ENCODE assay signal across 8 cellular contexts in the genomic region with DNA sequence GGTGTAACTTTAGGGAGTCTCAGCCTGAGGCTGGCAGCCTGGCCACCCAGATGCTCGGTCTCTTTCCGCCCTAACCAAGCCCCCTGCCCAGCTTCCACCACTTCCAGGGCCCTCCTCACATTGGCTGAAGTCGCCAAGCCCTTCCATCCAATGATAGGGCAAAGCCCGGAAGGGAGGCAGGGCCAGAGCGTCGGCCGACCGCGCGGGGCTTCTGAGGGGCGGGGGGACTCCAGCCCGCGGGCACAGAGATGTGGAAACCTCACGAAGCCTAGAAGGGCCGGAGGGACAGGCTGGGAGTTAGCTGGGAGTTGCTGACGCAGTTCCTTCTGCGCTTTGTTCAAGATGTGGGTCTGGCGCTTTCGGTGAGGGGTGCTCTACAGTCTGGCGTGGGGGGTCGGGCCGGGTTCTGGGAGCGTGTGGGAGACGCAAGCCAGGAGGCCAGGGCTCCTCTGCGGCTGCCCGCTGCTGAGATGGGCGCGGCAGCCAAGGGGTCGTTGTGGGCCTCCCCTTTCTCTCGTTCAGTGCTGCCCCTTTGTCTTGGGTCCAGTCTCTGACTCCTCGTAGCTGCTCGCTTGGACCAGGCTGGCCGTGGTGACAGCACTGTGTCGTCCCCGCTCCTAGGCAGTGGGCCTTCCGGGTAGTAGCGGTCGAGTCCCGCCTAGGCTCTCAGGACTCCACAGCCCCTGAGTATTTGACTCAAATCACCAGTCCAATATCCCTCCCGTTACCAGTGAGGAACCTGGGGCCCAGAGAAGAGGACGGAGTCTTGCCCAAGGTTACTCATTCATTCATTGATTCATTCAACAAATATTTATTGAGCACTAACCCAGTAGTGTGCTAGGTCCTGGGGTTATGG. TPM values are rescaled to one million over a fixed set of nuclear protein-coding genes. Genes with fewer than 3 reads are reported as not detected.
DNase-seq lines count a peak whose midpoint lies in the region; ATAC-seq and TF ChIP-seq lines count a peak whose summit lies in the region.

A gene (plus strand): TSS at position 319 of the 856 bp plus-strand sequence. CDS start 9,230 bp downstream, outside the sequence.

- no peak for TF ChIP-seq CTCF in endodermal cell (conservative IDR thresholded peaks at IDR 0.05)
- TF ChIP-seq CTCF in lower leg skin (IDR thresholded peaks at IDR 0.05): no peak

- H3K4me3 ChIP-seq in endodermal cell (ENCODE audit: low read length) (peak within 1 kb of the TSS; percentile 93), lower leg skin (ENCODE audit: low read depth, poor library complexity, severe bottlenecking) (peak within 1 kb of the TSS; percentile 46)

- H3K9ac ChIP-seq in endodermal cell (ENCODE audit: extremely low read depth, low read length, poor library complexity, severe bottlenecking): peak within 1 kb of the TSS; percentile 87

- H3K4me3 Mint-ChIP-seq in activated naive CD4-positive, alpha-beta T cell treated with anti-CD3 and anti-CD28 coated beads for 36 hours: peak within 1 kb of the TSS; percentile 32
- peak within 1 kb of the TSS; percentile 89 for H3K4me3 Mint-ChIP-seq in endodermal cell
- H3K4me3 Mint-ChIP-seq in stimulated activated naive B cell treated with anti-CD40 and anti-IgM and Interleukin-4, amounts not matched to agents 10 μg/mL and 1 μg/mL and 100 μg/mL, for 72 hours: peak within 1 kb of the TSS; percentile 88 to 92

- H3K4me1 Mint-ChIP-seq in activated naive CD4-positive, alpha-beta T cell treated with anti-CD3 and anti-CD28 coated beads for 36 hours (ENCODE audit: low read depth): peaks cover 10% of the 10 kb centered on the region
- peaks cover 17% of the 10 kb centered on the region for H3K4me1 Mint-ChIP-seq in endodermal cell
- H3K4me1 Mint-ChIP-seq in stimulated activated naive B cell treated with anti-CD40 and anti-IgM and Interleukin-4, amounts not matched to agents 10 μg/mL and 1 μg/mL and 100 μg/mL, for 72 hours: peaks cover 12 to 30% of the 10 kb centered on the region in 2 donors

- peaks cover 56% of the 10 kb centered on the region for H3K27me3 Mint-ChIP-seq in activated naive CD4-positive, alpha-beta T cell treated with anti-CD3 and anti-CD28 coated beads for 36 hours (ENCODE audit: low read depth)
- H3K27me3 Mint-ChIP-seq in endodermal cell (ENCODE audit: insufficient read depth): peaks cover 20% of the 10 kb centered on the region
- peaks cover 12 to 20% of the 10 kb centered on the region in 2 donors for H3K27me3 Mint-ChIP-seq in stimulated activated naive B cell treated with anti-CD40 and anti-IgM and Interleukin-4, amounts not matched to agents 10 μg/mL and 1 μg/mL and 100 μg/mL, for 72 hours

- peaks cover 8% of the 10 kb centered on the region for H3K9me3 Mint-ChIP-seq in activated naive CD4-positive, alpha-beta T cell treated with anti-CD3 and anti-CD28 coated beads for 36 hours
- peaks cover 2% of the 10 kb centered on the region for H3K9me3 Mint-ChIP-seq in endodermal cell
- H3K9me3 Mint-ChIP-seq in stimulated activated naive B cell treated with anti-CD40 and anti-IgM and Interleukin-4, amounts not matched to agents 10 μg/mL and 1 μg/mL and 100 μg/mL, for 72 hours: peaks cover 10 to 12% of the 10 kb centered on the region in 2 donors

- TF ChIP-seq POLR2A in lower leg skin (IDR thresholded peaks at IDR 0.05): no peak

- DNase-seq in activated naive CD4-positive, alpha-beta T cell treated with anti-CD3 and anti-CD28 coated beads for 36 hours: peak; percentile 4
- DNase-seq in activated naive CD4-positive, alpha-beta T cell treated with anti-CD3 and anti-CD28 coated beads, Interleukin-2, amount 50 U/mL, for 16 hours: no peak
- DNase-seq in endodermal cell (peak; percentile 96), lower leg skin (ENCODE audit: low spot score in 2 of 2) (peak; percentile 15 to 88)
- peak; percentile 48 for DNase-seq in stimulated activated naive B cell treated with anti-CD40 and anti-IgM and Interleukin-4, amounts not matched to agents 10 μg/mL and 1 μg/mL and 100 μg/mL, for 72 hours

- H3K27ac ChIP-seq in endodermal cell (ENCODE audit: low read depth, low read length): peak within 1 kb of the TSS; percentile 98

- no peaks in the 10 kb centered on the region for H3K27me3 ChIP-seq in endodermal cell (ENCODE audit: control insufficient read depth, insufficient read depth, low read length, poor library complexity, severe bottlenecking)

- H3K36me3 Mint-ChIP-seq in activated naive CD4-positive, alpha-beta T cell treated with anti-CD3 and anti-CD28 coated beads for 36 hours (ENCODE audit: low read depth): peaks cover 11% of the 10 kb centered on the region
- H3K36me3 Mint-ChIP-seq in endodermal cell (ENCODE audit: low read depth): peaks cover 54% of the 10 kb centered on the region
- peaks cover 43 to 55% of the 10 kb centered on the region in 2 donors for H3K36me3 Mint-ChIP-seq in stimulated activated naive B cell treated with anti-CD40 and anti-IgM and Interleukin-4, amounts not matched to agents 10 μg/mL and 1 μg/mL and 100 μg/mL, for 72 hours

- intact Hi-C loops in activated naive CD4-positive, alpha-beta T cell treated with anti-CD3 and anti-CD28 coated beads for 36 hours (cut with micrococcal nuclease): no loop called here
- intact Hi-C loops in lower leg skin (cut with DNase I; ENCODE audit: low total_unique reads): no loop called here

- H3K4me1 ChIP-seq in endodermal cell (ENCODE audit: control insufficient read depth, insufficient read depth, low read length): peaks cover 4% of the 10 kb centered on the region

- ATAC-seq in HG03354 (IDR thresholded peaks at IDR 0.05; ENCODE audit: poor library complexity, severe bottlenecking, unreplicated experiment) (peak; percentile 85), HG03521 (IDR thresholded peaks at IDR 0.05; ENCODE audit: unreplicated experiment) (no peak)
- peak; percentile 93 to 94 for ATAC-seq in stimulated activated naive B cell treated with anti-CD40 and anti-IgM and Interleukin-4, amounts not matched to agents 10 μg/mL and 1 μg/mL and 100 μg/mL, for 72 hours (replicated peaks)

- WGBS in endodermal cell (ENCODE audit: insufficient coverage in 1 of 2, insufficient read length in 1 of 2), 2 experiments: 1 to 2% methylated on average over 12 to 41 of the region's 41 CpGs
- whole genome bisulfite sequencing in lower leg skin, 2 donors: 2 to 3% methylated on average over 38 to 40 of the region's 41 CpGs

- peaks cover 8% of the 10 kb centered on the region for H3K9me3 ChIP-seq in endodermal cell (ENCODE audit: control insufficient read depth, low read length)

- CTCF ChIA-PET in activated naive CD4-positive, alpha-beta T cell treated with anti-CD3 and anti-CD28 coated beads for 36 hours (lab: Charles Lee): interaction anchor here (1.0 kb wide), 1 partner anchor 330 kb away, joined by 3 read pairs; no protein-coding TSS in a partner anchor

- peaks cover 34% of the 10 kb centered on the region for H3K36me3 ChIP-seq in endodermal cell (ENCODE audit: control insufficient read depth, insufficient read depth, low read length)

- no peak within 1 kb of the TSS for H3K27ac Mint-ChIP-seq in activated naive CD4-positive, alpha-beta T cell treated with anti-CD3 and anti-CD28 coated beads for 36 hours
- peak within 1 kb of the TSS; percentile 97 for H3K27ac Mint-ChIP-seq in endodermal cell
- H3K27ac Mint-ChIP-seq in stimulated activated naive B cell treated with anti-CD40 and anti-IgM and Interleukin-4, amounts not matched to agents 10 μg/mL and 1 μg/mL and 100 μg/mL, for 72 hours: peak within 1 kb of the TSS; percentile 96

TF ChIP-seq in PFSK-1, 5 proteins besides CTCF, POLR2A, EP300 and RAD21:
- no peak for TF ChIP-seq FOXP2 (optimal IDR thresholded peaks at IDR 0.05; ENCODE audit: borderline replicate concordance, extremely low read depth, extremely low read length, insufficient read depth)
- no peak for TF ChIP-seq SIN3A (IDR thresholded peaks at IDR 0.05; ENCODE audit: borderline replicate concordance, insufficient read depth, low read length)
- no peak for TF ChIP-seq TAF1 (IDR thresholded peaks at IDR 0.05; ENCODE audit: borderline replicate concordance, insufficient read depth, low read length)
- peak; percentile 24; the same call in 1 of the 2 replicates for TF ChIP-seq POLR2AphosphoS5 (IDR thresholded peaks at IDR 0.05; ENCODE audit: low read depth, low read length)

RNA-seq across cellular contexts. Expression of the gene that starts here (rescaled TPM):
- under 1 TPM; 0.22 to 0.48 TPM for total RNA-seq in activated naive CD4-positive, alpha-beta T cell treated with anti-CD3 and anti-CD28 coated beads for 36 hours
- 0.13 TPM for polyA plus RNA-seq in PFSK-1 (2012; ENCODE audit: insufficient read length, low read depth)
- total RNA-seq in endodermal cell (10 to 100 TPM; 18.1 to 19.9 TPM), lower leg skin (under 1 TPM; 0.13 to 0.45 (median 0.17) TPM)
- 10.3 TPM for polyA plus RNA-seq in endodermal cell (2013, experiment 1 of 2)
- polyA plus RNA-seq in endodermal cell (2013, experiment 2 of 2): 8.7 TPM

Comparison
In these comparisons a context has a peak if more than half of its experiments do, and no peak if none do; other contexts are left out.
1. RNA of the gene that starts here (total RNA-seq): 18.1 to 19.9 TPM in endodermal cell; 0.22 to 0.48 TPM in activated naive CD4-positive, alpha-beta T cell treated with anti-CD3 and anti-CD28 coated beads for 36 hours and 0.13 to 0.45 TPM in lower leg skin; every median in the first group is over 10 times any median in the second.
2. Peak in DNase-seq in activated naive CD4-positive, alpha-beta T cell treated with anti-CD3 and anti-CD28 coated beads for 36 hours; RNA of the gene not detected or under 1 TPM.
3. Peak in DNase-seq and H3K4me3 ChIP-seq in lower leg skin; RNA of the gene not detected or under 1 TPM.
4. H3K4me3 Mint-ChIP-seq: peak in every context shown above with its lines; median percentile 90 in stimulated activated naive B cell treated with anti-CD40 and anti-IgM and Interleukin-4, amounts not matched to agents 10 μg/mL and 1 μg/mL and 100 μg/mL, for 72 hours; 89 in endodermal cell; 32 in activated naive CD4-positive, alpha-beta T cell treated with anti-CD3 and anti-CD28 coated beads for 36 hours.